ENCODE assay signal across 1 cellular context in genomic region chr17:47840742-47841487, GRCh38.
TF ChIP-seq lines count a peak whose summit lies in the region.

Gene SCRN2 (minus strand): TSS chr17:47841273. CDS start chr17:47840843, 430 bp downstream.

TF ChIP-seq in HepG2, 621 proteins besides CTCF, POLR2A, EP300 and RAD21 (continued from another document and continues in another):
- TF ChIP-seq ATF2 (CRISPR knock-in tag; IDR thresholded peaks at IDR 0.05) (no peak; the same call in 1 of the 2 replicates), SRY (CRISPR knock-in tag; IDR thresholded peaks at IDR 0.05) (0 out of 2 replicates have a peak, but pooled peaks have one; percentile 63), MTF1 (CRISPR knock-in tag; IDR thresholded peaks at IDR 0.05) (no peak), HNRNPH1 (optimal IDR thresholded peaks at IDR 0.05; ENCODE audit: low read depth, low read length) (peak; percentile 72), ZBTB26 (CRISPR knock-in tag; IDR thresholded peaks at IDR 0.05; ENCODE audit: borderline replicate concordance) (peak; percentile 84), EZH2 (conservative IDR thresholded peaks at IDR 0.05; ENCODE audit: low read depth, low read length) (no peak), U2AF1 (optimal IDR thresholded peaks at IDR 0.05; ENCODE audit: low read depth, low read length) (peak; percentile 58), PAF1 (CRISPR knock-in tag; IDR thresholded peaks at IDR 0.05) (no peak), PAWR (CRISPR knock-in tag; IDR thresholded peaks at IDR 0.05; ENCODE audit: borderline replicate concordance) (no peak), CEBPZ (IDR thresholded peaks at IDR 0.05; ENCODE audit: low read length) (no peak), MYC (CRISPR knock-in tag; IDR thresholded peaks at IDR 0.05; ENCODE audit: borderline replicate concordance) (peak; percentile 78), FIP1L1 (IDR thresholded peaks at IDR 0.05; ENCODE audit: borderline replicate concordance, insufficient read depth, low read depth, low read length) (no peak), ARID3A (IDR thresholded peaks at IDR 0.05; ENCODE audit: low read depth, low read length) (no peak), MATR3 (CRISPR knock-in tag; IDR thresholded peaks at IDR 0.05) (no peak), ZBED4 (CRISPR knock-in tag; IDR thresholded peaks at IDR 0.05; ENCODE audit: borderline replicate concordance) (peak; percentile 29; the same call in 1 of the 2 replicates), TCF7L2 (IDR thresholded peaks at IDR 0.05; ENCODE audit: low read depth, low read length) (no peak), SNAPC4 (CRISPR knock-in tag; IDR thresholded peaks at IDR 0.05) (peak; percentile 94), PBX3 (CRISPR knock-in tag; IDR thresholded peaks at IDR 0.05; ENCODE audit: borderline replicate concordance) (no peak), ZNF337 (CRISPR knock-in tag; IDR thresholded peaks at IDR 0.05; ENCODE audit: borderline replicate concordance, low read depth) (peak; percentile 86; the same call in 1 of the 2 replicates), NONO (IDR thresholded peaks at IDR 0.05) (no peak), NONO (CRISPR knock-in tag; conservative IDR thresholded peaks at IDR 0.05) (peak; percentile 84), ZNF24 (IDR thresholded peaks at IDR 0.05) (no peak), GPBP1L1 (CRISPR knock-in tag; IDR thresholded peaks at IDR 0.05) (no peak), ZBTB49 (CRISPR knock-in tag; IDR thresholded peaks at IDR 0.05; ENCODE audit: borderline replicate concordance) (no peak), CREB3 (CRISPR knock-in tag; IDR thresholded peaks at IDR 0.05) (no peak), PHF8 (CRISPR knock-in tag; IDR thresholded peaks at IDR 0.05) (peak; percentile 82)
